ENCODE assay signal across 12 cellular contexts in the genomic region with DNA sequence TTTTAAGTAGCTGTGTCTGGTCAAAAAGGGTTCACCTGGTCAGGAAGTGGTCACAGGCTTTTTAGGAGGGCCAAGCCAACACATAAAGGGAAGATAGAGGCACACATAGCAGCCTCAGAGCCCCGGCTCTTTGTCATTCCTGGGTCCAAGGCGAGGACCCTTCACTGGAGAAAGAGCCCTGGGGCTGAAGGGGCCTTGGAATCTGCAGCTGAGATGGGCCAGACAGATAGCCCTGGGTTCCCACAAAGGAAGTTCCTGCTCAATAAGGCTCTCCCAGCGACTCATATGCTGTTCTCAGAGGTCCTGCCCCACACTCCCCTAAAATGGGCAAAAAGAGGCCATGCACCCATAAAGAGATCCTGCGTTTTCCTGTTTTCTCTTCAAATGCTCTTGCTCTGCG.
"Had no signal": no experiment of that assay in that cellular context is flagged by ENCODE, and none has a peak within 500 bp of the region (broad histone marks: within the 10 kb centered on the region; RNA-seq: fewer than 3 reads in every experiment).

No MANE protein-coding gene starts in this region.

- H2AFZ ChIP-seq: neural progenitor cell had no signal

- H3K36me3 Mint-ChIP-seq: immature natural killer cell, neural progenitor cell had no signal

- H3K36me3 ChIP-seq: cardiac muscle cell, gastrocnemius medialis, heart left ventricle, lower lobe of right lung, neural progenitor cell, pancreas had no signal

- H3K4me2 ChIP-seq: neural progenitor cell had no signal

- H3K9me3 ChIP-seq: gastrocnemius medialis, lower lobe of right lung, pancreas had no signal

- H3K4me1 ChIP-seq: gastrocnemius medialis, heart left ventricle, lower lobe of right lung, neural progenitor cell, pancreas had no signal

- H3K27ac Mint-ChIP-seq: immature natural killer cell; neural progenitor cell; T-helper 2 cell treated with Interferon-gamma antibody and Interleukin-4, amounts not matched to agents 5 μg/mL and 100 μg/mL, for 36 hours had no signal

- H3K27ac ChIP-seq: cardiac muscle cell, gastrocnemius medialis, heart left ventricle, lower lobe of right lung, neural progenitor cell, pancreas had no signal

- H3K4me3 ChIP-seq: cardiac muscle cell, gastrocnemius medialis, heart left ventricle, lower lobe of right lung, neural progenitor cell, pancreas had no signal

- H3K9me3 Mint-ChIP-seq: immature natural killer cell; T-helper 2 cell treated with Interferon-gamma antibody and Interleukin-4, amounts not matched to agents 5 μg/mL and 100 μg/mL, for 36 hours had no signal

- H3K9ac ChIP-seq: neural progenitor cell had no signal

- H3K27me3 ChIP-seq: cardiac muscle cell, gastrocnemius medialis, heart left ventricle, neural progenitor cell, pancreas had no signal

- ATAC-seq: gastrocnemius medialis, heart left ventricle, left cardiac atrium, lower lobe of right lung, pancreas, sciatic nerve had no signal

- DNase-seq: activated CD4-positive, CD25-positive, alpha-beta regulatory T cell; erythroblast; gastrocnemius medialis; heart left ventricle; immature natural killer cell; left cardiac atrium; lower lobe of right lung; pancreas had no signal

- H3K4me3 Mint-ChIP-seq: immature natural killer cell; neural progenitor cell; T-helper 2 cell treated with Interferon-gamma antibody and Interleukin-4, amounts not matched to agents 5 μg/mL and 100 μg/mL, for 36 hours had no signal
